8 cellular contexts compared by ENCODE assay signal in genomic region chr9:104747565-104748358, GRCh38.
DNase-seq lines count a peak whose midpoint lies in the region; ATAC-seq and TF ChIP-seq lines count a peak whose summit lies in the region.

TSS of gene NIPSNAP3A (plus strand) at chr9:104747683. CDS start at chr9:104747793, 110 bp downstream.

- H3K9me3 ChIP-seq in KOPT-K1 (ENCODE audit: insufficient read depth, low read length, poor library complexity, severe bottlenecking), result no peaks in the 10 kb centered on the region

- TF ChIP-seq CTCF in nephron (IDR thresholded peaks at IDR 0.05; ENCODE audit: unreplicated experiment in 3 of 3), result no peak

- H3K27ac ChIP-seq in KOPT-K1 (ENCODE audit: low read depth, low read length, poor library complexity, severe bottlenecking), result peak within 1 kb of the TSS; percentile 94

- H3K9me3 Mint-ChIP-seq in nephron, result no peaks in the 10 kb centered on the region

- peaks cover 11% of the 10 kb centered on the region for H3K36me3 Mint-ChIP-seq in nephron (ENCODE audit: low read depth)

- no peaks in the 10 kb centered on the region for H3K27me3 Mint-ChIP-seq in nephron (ENCODE audit: low read depth)

- peaks cover 15% of the 10 kb centered on the region for H3K36me3 ChIP-seq in KOPT-K1 (ENCODE audit: insufficient read depth, low read length)

- H3K4me1 Mint-ChIP-seq in nephron, result peaks cover 16% of the 10 kb centered on the region

- ATAC-seq in GM21825 (IDR thresholded peaks at IDR 0.05; ENCODE audit: unreplicated experiment), result peak; percentile 82
- peak; percentile 93 for ATAC-seq in stimulated activated naive CD8-positive, alpha-beta T cell treated with anti-CD3 and anti-CD28 coated beads, Interleukin-15, Interleukin-2, amounts not matched to agents 100 U/mL and 50 U/mL, for 24 hours

- peak within 1 kb of the TSS; percentile 94 to 96 (median 94) for H3K4me3 Mint-ChIP-seq in nephron

- peak within 1 kb of the TSS; percentile 86 to 97 (median 97) for H3K27ac Mint-ChIP-seq in nephron

- peak; percentile 70 for TF ChIP-seq POLR2A in Raji (IDR thresholded peaks at IDR 0.05; ENCODE audit: insufficient read depth, low read depth, low read length)

- DNase-seq in EH (ENCODE audit: low read depth) (peak; percentile 80), fibroblast of peridontal ligament (ENCODE audit: extremely low read depth) (peak; percentile 61)
- peak; percentile 78 for DNase-seq in activated T-helper 9 cell treated with anti-CD3 and anti-CD28 coated beads, Interleukin-2, amount 50 U/mL, for 16 hours (ENCODE audit: low read depth)
- DNase-seq in stimulated activated naive CD8-positive, alpha-beta T cell treated with anti-CD3 and anti-CD28 coated beads, Interleukin-15, Interleukin-2, amounts not matched to agents 100 U/mL and 50 U/mL, for 24 hours, result peak; percentile 91

Comparison
In these comparisons a context has a peak if more than half of its experiments do, and no peak if none do; other contexts are left out.
1. Peak in every context shown above with its lines: DNase-seq, ATAC-seq and H3K27ac ChIP-seq.